In the genomic region with DNA sequence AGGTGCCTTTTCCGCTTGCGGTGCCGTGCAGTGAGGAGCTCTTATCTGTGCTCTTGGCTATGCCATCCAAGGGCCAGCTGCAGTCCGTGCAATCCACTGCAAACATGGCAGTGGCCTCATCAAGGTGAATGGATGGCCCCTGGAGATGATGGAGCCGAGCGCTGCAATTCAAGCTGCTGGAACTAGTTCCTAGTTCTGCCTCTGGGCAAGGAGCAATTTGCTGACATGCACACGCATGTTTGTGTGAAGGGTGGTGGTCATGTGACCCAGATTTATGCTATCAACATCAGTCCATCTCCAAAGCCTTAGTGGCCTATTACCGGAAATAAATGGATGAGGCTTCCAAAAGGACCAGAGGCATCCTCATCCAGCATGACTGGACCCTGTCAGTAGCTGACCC, we compare ENCODE assay signal across 14 cellular contexts. TPM values are rescaled to one million over a fixed set of nuclear protein-coding genes. Genes with fewer than 3 reads are reported as not detected.
A peak's percentile ranks its signal among the peaks of the same experiment; 100 is the strongest.
DNase-seq lines count a peak whose midpoint lies in the region; ATAC-seq, FAIRE-seq and TF ChIP-seq lines count a peak whose summit lies in the region.
"Had no signal": no experiment of that assay in that cellular context is flagged by ENCODE, and none has a peak within 500 bp of the region (broad histone marks: within the 10 kb centered on the region; RNA-seq: fewer than 3 reads in every experiment).

No MANE protein-coding gene starts in this region.

- no peak for FAIRE-seq in kidney (lab: Jason Lieb, UNC)
- FAIRE-seq: pancreas had no signal

- in situ Hi-C loops in GM13977 (cut with MboI; ENCODE audit: low pct_unique_long_range_greater_than_20kb, low sequenced_read_pairs, unreplicated experiment) = no loop called here

- 83 to 87% (median 84%) methylated on average over 8 of the region's 8 CpGs for WGBS in heart left ventricle, 4 donors
- WGBS in aorta, 2 donors = 92 to 93% methylated on average over 8 of the region's 8 CpGs

- H3K4me3 Mint-ChIP-seq in T-helper 17 cell = peak overlapping the region; percentile 97

- H3K36me3 ChIP-seq in heart left ventricle (no peaks in the 10 kb centered on the region), right atrium auricular region (no peaks in the 10 kb centered on the region), kidney (ENCODE audit: control insufficient read depth in 1 of 2, insufficient read depth in 2 of 2, low read length in 2 of 2) (no peaks in the 10 kb centered on the region), aorta (ENCODE audit: control insufficient read depth in 1 of 2, insufficient read depth in 2 of 2, low read length in 1 of 2) (no peaks in the 10 kb centered on the region)
- H3K36me3 ChIP-seq: brain microvascular endothelial cell, pancreas had no signal

- no peak for TF ChIP-seq POLR2A in heart left ventricle (IDR thresholded peaks at IDR 0.05)

- peaks cover 51% of the 10 kb centered on the region for H3K4me1 Mint-ChIP-seq in T-helper 17 cell

- no peak overlapping the region for H3K9ac ChIP-seq in kidney (ENCODE audit: low read length in 2 of 2)

- intact Hi-C loops in heart left ventricle (cut with DNase I) (no loop called here), kidney (cut with DNase I) (no loop called here), aorta (cut with DNase I) (no loop called here)

- no peaks in the 10 kb centered on the region for H3K27me3 ChIP-seq in heart left ventricle
- no peaks in the 10 kb centered on the region for H3K27me3 ChIP-seq in right atrium auricular region
- peaks cover 0 to 2% of the 10 kb centered on the region in 2 donors for H3K27me3 ChIP-seq in aorta (ENCODE audit: control insufficient read depth in 1 of 2, insufficient read depth in 2 of 2, low read length in 1 of 2)
- H3K27me3 ChIP-seq: brain microvascular endothelial cell, pancreas had no signal

- TF ChIP-seq CTCF in heart left ventricle (IDR thresholded peaks at IDR 0.05) = no peak
- no peak for TF ChIP-seq CTCF in right atrium auricular region (IDR thresholded peaks at IDR 0.05)
- no peak for TF ChIP-seq CTCF in kidney (IDR thresholded peaks at IDR 0.05; ENCODE audit: borderline replicate concordance, extremely low read depth, insufficient read depth)
- TF ChIP-seq CTCF in GM13977 (IDR thresholded peaks at IDR 0.05; ENCODE audit: extremely low read depth, insufficient read depth, missing control alignments) = no peak

- H3K27ac ChIP-seq in heart left ventricle = peak overlapping the region in 8 of 12 donors; percentile 11 to 98 (median 84)
- H3K27ac ChIP-seq in right atrium auricular region = peak overlapping the region in 1 of 2 donors; percentile 89
- H3K27ac ChIP-seq in kidney (ENCODE audit: low read depth in 2 of 2, low read length in 2 of 2) = no peak overlapping the region
- peak overlapping the region; percentile 11 to 17 for H3K27ac ChIP-seq in aorta (ENCODE audit: low read depth in 1 of 2, low read length in 2 of 2)
- H3K27ac ChIP-seq: brain microvascular endothelial cell, pancreas had no signal

- ATAC-seq in heart left ventricle (no peak), T-helper 17 cell (no peak), aorta (ENCODE audit: low FRiP score) (no peak)
- ATAC-seq: pancreas had no signal

- no peaks in the 10 kb centered on the region for H3K9me3 ChIP-seq in heart left ventricle
- H3K9me3 ChIP-seq in right atrium auricular region = no peaks in the 10 kb centered on the region
- no peaks in the 10 kb centered on the region for H3K9me3 ChIP-seq in T-helper 17 cell (ENCODE audit: control insufficient read depth, low read length, poor library complexity, severe bottlenecking)
- H3K9me3 ChIP-seq in kidney (ENCODE audit: control insufficient read depth in 1 of 2, low read length in 2 of 2) = no peaks in the 10 kb centered on the region
- no peaks in the 10 kb centered on the region for H3K9me3 ChIP-seq in aorta (ENCODE audit: control insufficient read depth, low read length)
- H3K9me3 ChIP-seq: pancreas had no signal

- H3K4me1 ChIP-seq in heart left ventricle (peaks cover 0 to 53% (median 29%) of the 10 kb centered on the region in 12 donors), right atrium auricular region (peaks cover 0 to 34% of the 10 kb centered on the region in 2 donors), kidney (ENCODE audit: control insufficient read depth in 1 of 2, insufficient read depth in 1 of 2, low read depth in 1 of 2, low read length in 2 of 2) (peaks cover under 1 to 27% of the 10 kb centered on the region in 2 donors), aorta (ENCODE audit: control insufficient read depth in 1 of 2, insufficient read depth in 2 of 2, low read length in 2 of 2) (no peaks in the 10 kb centered on the region)

- DNase-seq in heart left ventricle (peak in 1 of 5 donors; percentile 19), right atrium auricular region (ENCODE audit: low spot score) (no peak), T-helper 17 cell (no peak), kidney (peak; percentile 55), aorta (no peak), GM13977 (ENCODE audit: low spot score) (no peak), amniotic stem cell (lab: John Stamatoyannopoulos, UW) (no peak), amygdala (lab: John Stamatoyannopoulos, UW) (no peak)
- DNase-seq: brain microvascular endothelial cell, C1 segment of cervical spinal cord, NCI-H446, pancreas had no signal

- H3K4me3 ChIP-seq in heart left ventricle = no peak overlapping the region
- no peak overlapping the region for H3K4me3 ChIP-seq in right atrium auricular region
- no peak overlapping the region for H3K4me3 ChIP-seq in kidney (ENCODE audit: low read length in 2 of 2)
- H3K4me3 ChIP-seq in aorta (ENCODE audit: low read length in 2 of 2) = no peak overlapping the region
- H3K4me3 ChIP-seq: pancreas had no signal

- H3K27ac Mint-ChIP-seq in T-helper 17 cell = peak overlapping the region; percentile 97

- H3K36me3 Mint-ChIP-seq in T-helper 17 cell (ENCODE audit: low read depth) = peaks cover 8% of the 10 kb centered on the region

- H3K27me3 Mint-ChIP-seq in T-helper 17 cell = no peaks in the 10 kb centered on the region

RNA-seq across cellular contexts. Expression of gene EHD1, which starts 3.1 kb away (rescaled TPM):
- total RNA-seq in heart left ventricle (100 to 1,000 TPM in 1 of 9 donors, 10 to 100 TPM in 8; 38.2 to 102 (median 58.2) TPM), right atrium auricular region (10 to 100 TPM; 29.5 to 34.1 TPM), T-helper 17 cell (100 to 1,000 TPM; 184 to 212 TPM), kidney (76.1 TPM), aorta (100 to 1,000 TPM in 1 of 2 donors, 10 to 100 TPM in 1; 61.8 to 122 TPM)
- polyA plus RNA-seq in heart left ventricle (10 to 100 TPM; 27.9 to 50.4 TPM), kidney (ENCODE audit: insufficient read depth, low read depth, low replicate concordance) (48.9 TPM), aorta (10 to 100 TPM; 14.4 to 28.8 TPM)

RNA-seq across cellular contexts. Expression of gene ATG2A, which starts 35.5 kb away (rescaled TPM):
- total RNA-seq in heart left ventricle (10 to 100 TPM; 11.4 to 38.5 (median 18.4) TPM), right atrium auricular region (10 to 100 TPM; 16.0 to 24.1 TPM), T-helper 17 cell (100 to 1,000 TPM; 161 to 226 TPM), kidney (26.9 TPM), aorta (10 to 100 TPM; 19.6 to 20.6 TPM)
- polyA plus RNA-seq in heart left ventricle (10 to 100 TPM; 12.8 to 16.1 TPM), kidney (ENCODE audit: insufficient read depth, low read depth, low replicate concordance) (16.8 TPM), aorta (10 to 100 TPM in 1 of 2 donors, 1 to 10 TPM in 1; 7.0 to 34.9 TPM)

RNA-seq across cellular contexts. Expression of gene CDC42BPG, which starts 37.0 kb away (rescaled TPM):
- total RNA-seq in heart left ventricle (under 1 TPM in 8 of 9 donors, not detected in 1; 0.12 to 0.50 (median 0.26) TPM), right atrium auricular region (1 to 10 TPM in 1 of 2 donors, under 1 TPM in 1; 0.33 to 1.0 TPM), T-helper 17 cell (1 to 10 TPM; 4.0 to 7.7 TPM), kidney (20.7 TPM), aorta (1 to 10 TPM in 1 of 2 donors, under 1 TPM in 1; 0.29 to 1.2 TPM)
- polyA plus RNA-seq in heart left ventricle (under 1 TPM; 0.12 to 0.15 TPM), kidney (ENCODE audit: insufficient read depth, low read depth, low replicate concordance) (4.5 TPM), aorta (1 to 10 TPM in 1 of 2 donors, under 1 TPM in 1; 0.56 to 6.0 TPM)

RNA-seq across cellular contexts. Expression of gene PPP2R5B, which starts 43.0 kb away (rescaled TPM):
- total RNA-seq in heart left ventricle = 10 to 100 TPM; 17.5 to 32.5 (median 22.3) TPM
- polyA plus RNA-seq in heart left ventricle = 10 to 100 TPM; 27.1 to 34.3 TPM
- total RNA-seq in right atrium auricular region = 10 to 100 TPM; 21.5 to 23.0 TPM
- total RNA-seq in T-helper 17 cell = 10 to 100 TPM; 21.5 to 25.3 TPM
- 21.2 TPM for total RNA-seq in kidney
- polyA plus RNA-seq in kidney (ENCODE audit: insufficient read depth, low read depth, low replicate concordance) = 16.8 TPM
- total RNA-seq in aorta = 10 to 100 TPM; 32.7 to 36.8 TPM
- polyA plus RNA-seq in aorta = 10 to 100 TPM in 1 of 2 donors, 1 to 10 TPM in 1; 9.5 to 28.6 TPM

RNA-seq across cellular contexts. Expression of gene GPHA2, which starts 54.2 kb away (rescaled TPM):
- under 1 TPM in 1 of 9 donors, not detected in 8; 0.48 TPM for total RNA-seq in heart left ventricle
- not detected for polyA plus RNA-seq in heart left ventricle
- not detected for total RNA-seq in right atrium auricular region
- not detected for total RNA-seq in T-helper 17 cell
- not detected for total RNA-seq in kidney
- polyA plus RNA-seq in kidney (ENCODE audit: insufficient read depth, low read depth, low replicate concordance) = 0.99 TPM
- not detected for total RNA-seq in aorta
- polyA plus RNA-seq in aorta = under 1 TPM in 1 of 2 donors, not detected in 1; 0.43 TPM
- total RNA-seq: LHCN-M2, liver had no signal
- polyA plus RNA-seq: liver had no signal

Comparison
In these comparisons a context has a peak if more than half of its experiments do, and no peak if none do; other contexts are left out.
1. H3K27ac ChIP-seq: peak in heart left ventricle (8 of 12) and aorta (2 of 2); none in kidney (0 of 2).